Comparison of ENCODE assay signal across 8 cellular contexts in the genomic region with DNA sequence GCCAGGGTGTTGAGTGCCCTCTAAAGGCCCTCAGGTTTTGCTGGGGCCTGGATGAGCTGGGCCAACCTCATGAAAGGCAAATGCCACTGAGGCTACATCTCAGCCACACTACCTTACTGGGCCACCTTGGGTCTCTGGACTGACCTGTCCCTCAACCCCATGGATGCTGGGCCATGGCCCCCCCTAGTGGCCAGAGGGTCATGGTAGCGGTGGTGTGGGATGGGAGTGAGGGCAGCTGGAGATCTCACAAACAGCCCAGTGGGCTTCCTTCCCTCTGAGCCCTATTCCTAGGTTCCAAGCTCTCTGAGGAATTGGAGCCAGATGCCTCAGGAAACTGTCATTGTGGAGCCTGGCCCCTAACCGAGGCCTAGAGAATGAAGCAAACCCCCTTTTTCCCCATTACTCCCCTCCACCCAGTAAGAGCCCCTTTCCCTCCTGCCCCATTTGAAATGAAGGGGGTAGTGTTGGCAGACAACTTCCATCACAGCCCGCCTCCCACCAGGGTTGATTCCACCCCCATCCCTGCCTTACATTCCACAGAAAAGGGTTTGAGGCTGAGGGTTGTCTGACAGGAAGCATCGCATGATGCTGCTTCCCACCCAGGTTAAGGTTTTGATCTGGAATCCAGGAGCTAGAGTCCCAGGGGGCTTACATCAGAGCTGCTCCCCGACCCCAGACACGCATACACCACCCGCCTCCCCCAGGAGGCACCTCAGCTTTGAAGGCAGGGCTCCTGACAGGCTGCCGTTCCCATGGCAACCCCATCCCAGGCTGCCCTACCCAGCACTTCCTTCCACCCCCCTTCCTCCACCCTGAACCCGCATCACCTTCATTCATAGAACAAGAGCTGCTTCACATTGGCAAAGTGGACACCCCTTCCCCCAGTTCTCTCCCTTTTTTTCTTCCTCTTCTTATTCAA.
DNase-seq lines count a peak whose midpoint lies in the region; ATAC-seq, FAIRE-seq and TF ChIP-seq lines count a peak whose summit lies in the region.

No MANE protein-coding gene starts in this region.

- ATAC-seq in memory B cell (ENCODE audit: low read depth), result peak; percentile 37
- no peak for ATAC-seq in HG03139 (IDR thresholded peaks at IDR 0.05; ENCODE audit: unreplicated experiment)

- peaks cover 29% of the 10 kb centered on the region for H3K27me3 Mint-ChIP-seq in memory B cell

- no peaks in the 10 kb centered on the region for H3K4me1 Mint-ChIP-seq in memory B cell

- no peaks in the 10 kb centered on the region for H3K36me3 Mint-ChIP-seq in memory B cell

- H3K27ac ChIP-seq in temporal lobe (ENCODE audit: low read depth, low read length), result peak overlapping the region; percentile 34

- peak; percentile 55 for TF ChIP-seq CTCF in WI38 (IDR thresholded peaks at IDR 0.05; ENCODE audit: low read depth, low read length)

- no peak overlapping the region for H3K4me3 Mint-ChIP-seq in memory B cell

- DNase-seq in Daoy (ENCODE audit: low read depth) (peak; percentile 68), HTR-8/SVneo (ENCODE audit: insufficient read length, low spot score) (peak; percentile 60), cerebellum (ENCODE audit: low spot score) (peak; percentile 59), memory B cell (ENCODE audit: low spot score in 2 of 2) (no peak), NCI-H2171 (lab: John Stamatoyannopoulos, UW) (no peak)

- no peak overlapping the region for H3K4me3 ChIP-seq in WI38 (ENCODE audit: low read depth, low read length)

- H3K27ac Mint-ChIP-seq in memory B cell, result no peak overlapping the region

- FAIRE-seq in HTR-8/SVneo (lab: Jason Lieb, UNC), result peak; percentile 40

- H3K9me3 Mint-ChIP-seq in memory B cell, result no peaks in the 10 kb centered on the region

Comparison
In these comparisons a context has a peak if more than half of its experiments do, and no peak if none do; other contexts are left out.
1. DNase-seq: peak in Daoy (single experiment), HTR-8/SVneo (single experiment) and cerebellum (single experiment); none in memory B cell (0 of 2) and NCI-H2171 (single experiment).